ENCODE assay signal across 22 cellular contexts in genomic region chr14:74710477-74710876, GRCh38. TPM values are rescaled to one million over a fixed set of nuclear protein-coding genes. Genes with fewer than 3 reads are reported as not detected.
A peak's percentile ranks its signal among the peaks of the same experiment; 100 is the strongest.
DNase-seq lines count a peak whose midpoint lies in the region; ATAC-seq and TF ChIP-seq lines count a peak whose summit lies in the region.
"Had no signal": no experiment of that assay in that cellular context is flagged by ENCODE, and none has a peak within 500 bp of the region (broad histone marks: within the 10 kb centered on the region; RNA-seq: fewer than 3 reads in every experiment).

No MANE protein-coding gene starts in this region.

- no peaks in the 10 kb centered on the region for H3K27me3 ChIP-seq in SK-N-SH (ENCODE audit: insufficient read depth)
- H3K27me3 ChIP-seq: ascending aorta, BLaER1, gastroesophageal sphincter had no signal

- in situ Hi-C loops in KBM-7 (cut with MboI; ENCODE audit: low pct_unique_long_range_greater_than_20kb, low sequenced_read_pairs), result no loop called here

- POLR2A ChIA-PET in SK-N-SH (lab: Yijun Ruan, JAX), result no interaction called here

- H3F3A ChIP-seq in SK-N-SH (replicated peaks; ENCODE audit: insufficient read depth), result peaks cover 16% of the 10 kb centered on the region

- peaks cover 16% of the 10 kb centered on the region; the same call in 1 of the 2 replicates for H4K20me1 ChIP-seq in SK-N-SH (ENCODE audit: insufficient read depth)

- H3K9ac ChIP-seq in SK-N-SH, result no peak overlapping the region
- H3K9ac ChIP-seq: BLaER1 had no signal

- H3K27ac Mint-ChIP-seq in activated T-helper 2 cell treated with anti-CD3 and anti-CD28 coated beads, Interferon-gamma antibody, Interleukin-2, Interleukin-4, amounts not matched to agents 10 μg/mL and 5 μg/mL and 100 μg/mL, durations not matched to agents 14 hours and 24 hours and 36 hours, result no peak overlapping the region
- peak overlapping the region in 1 of 2 donors; percentile 70 for H3K27ac Mint-ChIP-seq in natural killer cell

- H3K36me3 Mint-ChIP-seq in activated T-helper 2 cell treated with anti-CD3 and anti-CD28 coated beads, Interferon-gamma antibody, Interleukin-2, Interleukin-4, amounts not matched to agents 10 μg/mL and 5 μg/mL and 100 μg/mL, durations not matched to agents 14 hours and 24 hours and 36 hours (ENCODE audit: low read depth), result peaks cover 17% of the 10 kb centered on the region
- H3K36me3 Mint-ChIP-seq in natural killer cell, result peaks cover 3% of the 10 kb centered on the region

- intact Hi-C loops in activated T-helper 2 cell treated with anti-CD3 and anti-CD28 coated beads, Interferon-gamma antibody, Interleukin-2, Interleukin-4, amounts not matched to agents 10 μg/mL and 5 μg/mL and 100 μg/mL, durations not matched to agents 14 hours and 24 hours and 36 hours (cut with micrococcal nuclease), result loop anchor here (5.0 kb wide), 1 partner anchor 103 kb away; no protein-coding TSS in a partner anchor
- intact Hi-C loops in natural killer cell (cut with micrococcal nuclease), result loop anchor here (5.0 kb wide), 1 partner anchor 952 kb away; the partner anchor contains the start of genes ERG28 and TTLL5

- H3K79me2 ChIP-seq in SK-N-SH (ENCODE audit: insufficient read depth), result peaks cover 99% of the 10 kb centered on the region

- no peaks in the 10 kb centered on the region for H3K9me2 ChIP-seq in SK-N-SH

- H3K9me3 ChIP-seq in SK-N-SH, result no peaks in the 10 kb centered on the region
- H3K9me3 ChIP-seq: ascending aorta, BLaER1, gastroesophageal sphincter had no signal

- TF ChIP-seq RAD21 in SK-N-SH (IDR thresholded peaks at IDR 0.05; ENCODE audit: low read length), result no peak

- 0 out of 2 replicates have a peak overlapping the region, but pooled peaks have one; percentile 67 for H3K4me2 ChIP-seq in SK-N-SH

- ATAC-seq in SK-N-SH treated with all-trans-retinoic acid at 6 μM for 48 hours (no peak), natural killer cell (no peak), GM18520 (IDR thresholded peaks at IDR 0.05; ENCODE audit: unreplicated experiment) (no peak)
- ATAC-seq: gastroesophageal sphincter, HCT116, HepG2 had no signal

- H3K4me1 ChIP-seq in SK-N-SH (ENCODE audit: control insufficient read depth in 1 of 2, insufficient read depth in 2 of 2, low read depth in 1 of 2, low read length in 1 of 2), result peaks cover 6 to 14% of the 10 kb centered on the region in 2 experiments; a peak in 3 of 4 replicates

- 94% methylated on average over 1 of the region's 1 CpG for WGBS in SK-N-SH (ENCODE audit: low lambda C conversion rate)

- no peak overlapping the region for H2AFZ ChIP-seq in SK-N-SH (ENCODE audit: low read depth)

- TF ChIP-seq CTCF in SK-N-SH (IDR thresholded peaks at IDR 0.05) (no peak), natural killer cell (IDR thresholded peaks at IDR 0.05) (no peak), GM10266 (IDR thresholded peaks at IDR 0.05; ENCODE audit: control insufficient read depth, insufficient read depth, low read depth, missing control alignments) (no peak)

- no peak overlapping the region for H3K4me3 ChIP-seq in SK-N-SH (ENCODE audit: low read depth in 2 of 2, low read length in 1 of 2)
- H3K4me3 ChIP-seq: ascending aorta, BLaER1, coronary artery, gastroesophageal sphincter, lung had no signal

- peak overlapping the region; percentile 33 for H3K4me3 Mint-ChIP-seq in activated T-helper 2 cell treated with anti-CD3 and anti-CD28 coated beads, Interferon-gamma antibody, Interleukin-2, Interleukin-4, amounts not matched to agents 10 μg/mL and 5 μg/mL and 100 μg/mL, durations not matched to agents 14 hours and 24 hours and 36 hours (ENCODE audit: low read depth)
- peak overlapping the region; percentile 56 for H3K4me3 Mint-ChIP-seq in natural killer cell

- H3K9me3 Mint-ChIP-seq in activated T-helper 2 cell treated with anti-CD3 and anti-CD28 coated beads, Interferon-gamma antibody, Interleukin-2, Interleukin-4, amounts not matched to agents 10 μg/mL and 5 μg/mL and 100 μg/mL, durations not matched to agents 14 hours and 24 hours and 36 hours, result no peaks in the 10 kb centered on the region
- no peaks in the 10 kb centered on the region for H3K9me3 Mint-ChIP-seq in natural killer cell

- CTCF ChIA-PET in SK-N-SH (lab: Yijun Ruan, JAX), result interaction anchor here (1.0 to 1.4 kb wide), 2 partner anchors 14 to 99 kb away, joined by 3 to 4 read pairs; partner anchors contain the start of gene LTBP2

- H3K27me3 Mint-ChIP-seq in activated T-helper 2 cell treated with anti-CD3 and anti-CD28 coated beads, Interferon-gamma antibody, Interleukin-2, Interleukin-4, amounts not matched to agents 10 μg/mL and 5 μg/mL and 100 μg/mL, durations not matched to agents 14 hours and 24 hours and 36 hours (ENCODE audit: low read depth), result no peaks in the 10 kb centered on the region
- no peaks in the 10 kb centered on the region for H3K27me3 Mint-ChIP-seq in natural killer cell (ENCODE audit: low read depth in 2 of 2)

- peaks cover 9 to 11% of the 10 kb centered on the region in 2 experiments for H3K36me3 ChIP-seq in SK-N-SH (replicated peaks in 1 of 2; ENCODE audit: control insufficient read depth in 1 of 2, insufficient read depth in 2 of 2, low read length in 1 of 2)

- peaks cover 23% of the 10 kb centered on the region for H3K4me1 Mint-ChIP-seq in activated T-helper 2 cell treated with anti-CD3 and anti-CD28 coated beads, Interferon-gamma antibody, Interleukin-2, Interleukin-4, amounts not matched to agents 10 μg/mL and 5 μg/mL and 100 μg/mL, durations not matched to agents 14 hours and 24 hours and 36 hours (ENCODE audit: low read depth)
- H3K4me1 Mint-ChIP-seq in natural killer cell, result peaks cover 53 to 64% of the 10 kb centered on the region in 2 donors

- TF ChIP-seq EP300 in SK-N-SH (IDR thresholded peaks at IDR 0.05; ENCODE audit: borderline replicate concordance in 1 of 2, low read depth in 1 of 2, low read length in 1 of 2), result no peak

- H3K27ac ChIP-seq in SK-N-SH (ENCODE audit: low read depth in 2 of 2, low read length in 1 of 2), result no peak overlapping the region
- H3K27ac ChIP-seq: 22Rv1, ascending aorta, BLaER1, coronary artery, gastroesophageal sphincter had no signal

- no peak for DNase-seq in SK-N-SH
- DNase-seq in KBM-7, result peak; percentile 8
- DNase-seq in activated T-helper 2 cell treated with anti-CD3 and anti-CD28 coated beads, Interferon-gamma antibody, Interleukin-2, Interleukin-4, amounts not matched to agents 10 μg/mL and 5 μg/mL and 100 μg/mL, durations not matched to agents 14 hours and 24 hours and 36 hours (ENCODE audit: low spot score), result no peak
- no peak for DNase-seq in natural killer cell
- DNase-seq in GM10266 (ENCODE audit: extremely low spot score), result no peak
- DNase-seq in NCI-H128 (lab: John Stamatoyannopoulos, UW; ENCODE audit: unreplicated experiment), result no peak
- DNase-seq: activated CD4-positive, alpha-beta T cell treated with anti-CD3 and anti-CD28 coated beads for 1 hour; NCI-H1048; NCI-H774; stimulated activated CD4-positive, alpha-beta T cell treated with anti-CD3 and anti-CD28 coated beads, Interleukin-2, amount 100 ng/mL, for 48 hours; stimulated activated CD8-positive, alpha-beta memory T cell treated with anti-CD3 and anti-CD28 coated beads, Interleukin-4, amount 100 ng/mL, for 48 hours; SW 1271 had no signal

TF ChIP-seq in SK-N-SH, 30 proteins besides CTCF, POLR2A, EP300 and RAD21 (continues in another document):
- no peak for TF ChIP-seq SMC3 (IDR thresholded peaks at IDR 0.05; ENCODE audit: low read depth, low read length)
- TF ChIP-seq, protein P1, sequence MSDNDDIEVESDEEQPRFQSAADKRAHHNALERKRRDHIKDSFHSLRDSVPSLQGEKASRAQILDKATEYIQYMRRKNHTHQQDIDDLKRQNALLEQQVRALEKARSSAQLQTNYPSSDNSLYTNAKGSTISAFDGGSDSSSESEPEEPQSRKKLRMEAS (IDR thresholded peaks at IDR 0.05; ENCODE audit: low read depth), result no peak

TF ChIP-seq in SK-N-SH treated with all-trans-retinoic acid at 6 μM for 48 hours, 23 proteins besides CTCF, POLR2A, EP300 and RAD21 (continues in another document):
- TF ChIP-seq ARNTL (CRISPR knock-in tag; IDR thresholded peaks at IDR 0.05; ENCODE audit: borderline replicate concordance, low read depth) (no peak), TOX (CRISPR knock-in tag; IDR thresholded peaks at IDR 0.05; ENCODE audit: borderline replicate concordance) (no peak), ZFP30 (CRISPR knock-in tag; IDR thresholded peaks at IDR 0.05) (no peak), GLIS3 (CRISPR knock-in tag; IDR thresholded peaks at IDR 0.05) (no peak), ZNF70 (CRISPR knock-in tag; IDR thresholded peaks at IDR 0.05) (no peak)

RNA-seq across cellular contexts. Expression of gene AREL1, which starts 2.4 kb away (rescaled TPM):
- 35.1 and 50.8 TPM in 2 replicates for polyA plus RNA-seq in SK-N-SH (2012; rRNA removed)
- 27.0 and 33.1 TPM in 2 replicates for polyA plus RNA-seq in SK-N-SH (2012; cell fraction: cytosol; rRNA removed)
- polyA plus RNA-seq in SK-N-SH (2012; cell fraction: nucleus; rRNA removed), result 62.9 and 79.3 TPM in 2 replicates
- total RNA-seq in activated T-helper 2 cell treated with anti-CD3 and anti-CD28 coated beads, Interferon-gamma antibody, Interleukin-2, Interleukin-4, amounts not matched to agents 10 μg/mL and 5 μg/mL and 100 μg/mL, durations not matched to agents 14 hours and 24 hours and 36 hours, result 40.0 and 46.9 TPM in 2 replicates
- total RNA-seq in natural killer cell, result 10 to 100 TPM; 65.9 to 83.0 (median 82.3) TPM

RNA-seq across cellular contexts. Expression of gene FCF1, which starts 2.5 kb away (rescaled TPM):
- 42.6 and 56.7 TPM in 2 replicates for polyA plus RNA-seq in SK-N-SH (2012; rRNA removed)
- 65.7 and 79.5 TPM in 2 replicates for polyA plus RNA-seq in SK-N-SH (2012; cell fraction: cytosol; rRNA removed)
- 20.8 and 36.2 TPM in 2 replicates for polyA plus RNA-seq in SK-N-SH (2012; cell fraction: nucleus; rRNA removed)
- total RNA-seq in activated T-helper 2 cell treated with anti-CD3 and anti-CD28 coated beads, Interferon-gamma antibody, Interleukin-2, Interleukin-4, amounts not matched to agents 10 μg/mL and 5 μg/mL and 100 μg/mL, durations not matched to agents 14 hours and 24 hours and 36 hours, result 61.8 and 62.8 TPM in 2 replicates
- 10 to 100 TPM; 37.1 to 49.6 (median 40.4) TPM for total RNA-seq in natural killer cell

RNA-seq across cellular contexts. Expression of gene YLPM1, which starts 52.6 kb away (rescaled TPM):
- 9.4 and 14.0 TPM in 2 replicates for polyA plus RNA-seq in SK-N-SH (2012; rRNA removed)
- 15.1 and 16.7 TPM in 2 replicates for polyA plus RNA-seq in SK-N-SH (2012; cell fraction: cytosol; rRNA removed)
- 23.2 and 37.0 TPM in 2 replicates for polyA plus RNA-seq in SK-N-SH (2012; cell fraction: nucleus; rRNA removed)
- total RNA-seq in activated T-helper 2 cell treated with anti-CD3 and anti-CD28 coated beads, Interferon-gamma antibody, Interleukin-2, Interleukin-4, amounts not matched to agents 10 μg/mL and 5 μg/mL and 100 μg/mL, durations not matched to agents 14 hours and 24 hours and 36 hours, result 71.7 and 75.1 TPM in 2 replicates
- total RNA-seq in natural killer cell, result 100 to 1,000 TPM in 1 of 3 donors, 10 to 100 TPM in 2; 86.1 to 101 (median 93.3) TPM
